1 cellular context compared by ENCODE assay signal in the genomic region with DNA sequence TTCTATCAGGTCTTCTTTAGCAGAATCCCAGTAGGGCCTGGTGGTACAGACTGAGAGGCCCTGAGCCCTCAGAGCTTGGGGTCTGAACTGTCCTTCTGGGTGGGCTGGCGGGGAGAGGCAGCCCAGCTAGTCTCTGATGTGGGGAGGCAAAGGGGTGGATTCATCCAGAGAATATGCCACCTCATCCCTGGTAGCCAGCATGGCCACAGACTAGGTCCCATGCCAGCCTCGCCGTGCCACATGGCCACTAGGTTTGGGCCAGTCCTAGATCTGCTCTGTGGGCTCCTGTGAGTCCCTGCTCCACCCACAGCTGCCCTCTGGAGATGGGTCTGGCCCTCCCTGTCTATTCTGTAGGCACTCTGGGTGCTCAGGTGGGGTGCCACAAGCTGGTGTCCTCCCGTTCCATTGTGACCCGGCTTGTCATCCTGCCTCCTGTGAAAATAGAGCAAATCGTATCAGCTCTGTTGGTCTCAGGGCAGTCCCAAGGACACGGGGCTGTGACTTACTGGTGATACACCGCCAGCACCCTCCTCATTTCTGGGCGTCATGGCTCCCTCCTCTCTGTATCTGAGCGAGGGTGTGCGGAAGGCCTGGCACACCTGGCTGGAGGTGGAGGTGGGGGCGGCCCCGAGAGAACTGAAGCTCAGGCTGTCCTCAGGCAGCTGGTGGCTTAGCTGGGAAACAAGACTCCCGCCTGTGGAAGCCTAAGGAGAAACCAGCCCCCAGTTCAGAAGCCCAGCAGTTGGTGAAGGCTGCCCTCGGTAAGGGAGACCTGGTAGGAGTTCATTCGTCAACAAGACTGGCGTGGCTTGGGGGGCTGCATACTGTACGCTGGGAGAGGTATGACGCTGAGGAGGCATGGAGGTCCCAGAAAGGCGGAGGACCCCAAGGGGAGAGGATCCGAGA.
TF ChIP-seq lines count a peak whose summit lies in the region.

No MANE protein-coding gene starts in this region.

TF ChIP-seq in IMR-90, 13 proteins besides CTCF, POLR2A, EP300 and RAD21 (continued from another document):
- TF ChIP-seq, protein P1, sequence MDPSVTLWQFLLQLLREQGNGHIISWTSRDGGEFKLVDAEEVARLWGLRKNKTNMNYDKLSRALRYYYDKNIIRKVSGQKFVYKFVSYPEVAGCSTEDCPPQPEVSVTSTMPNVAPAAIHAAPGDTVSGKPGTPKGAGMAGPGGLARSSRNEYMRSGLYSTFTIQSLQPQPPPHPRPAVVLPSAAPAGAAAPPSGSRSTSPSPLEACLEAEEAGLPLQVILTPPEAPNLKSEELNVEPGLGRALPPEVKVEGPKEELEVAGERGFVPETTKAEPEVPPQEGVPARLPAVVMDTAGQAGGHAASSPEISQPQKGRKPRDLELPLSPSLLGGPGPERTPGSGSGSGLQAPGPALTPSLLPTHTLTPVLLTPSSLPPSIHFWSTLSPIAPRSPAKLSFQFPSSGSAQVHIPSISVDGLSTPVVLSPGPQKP (IDR thresholded peaks at IDR 0.05; ENCODE audit: borderline replicate concordance, low read depth, low read length): no peak
- TF ChIP-seq FOS (IDR thresholded peaks at IDR 0.05; ENCODE audit: low read depth, low read length): no peak
- no peak for TF ChIP-seq SMC3 (IDR thresholded peaks at IDR 0.05; ENCODE audit: low read depth, low read length)
- no peak for TF ChIP-seq CHD1 (IDR thresholded peaks at IDR 0.05; ENCODE audit: low read depth, low read length)
- no peak for TF ChIP-seq RFX5 (IDR thresholded peaks at IDR 0.05; ENCODE audit: low read depth, low read length)
- TF ChIP-seq CEBPB (IDR thresholded peaks at IDR 0.05; ENCODE audit: low read depth, low read length): no peak
- no peak for TF ChIP-seq BHLHE40 (IDR thresholded peaks at IDR 0.05; ENCODE audit: low read depth, low read length)
- no peak for TF ChIP-seq RCOR1 (IDR thresholded peaks at IDR 0.05; ENCODE audit: insufficient replicate concordance, low read length)
- TF ChIP-seq MAFK (IDR thresholded peaks at IDR 0.05; ENCODE audit: low read depth, low read length): no peak
- TF ChIP-seq, protein P2, sequence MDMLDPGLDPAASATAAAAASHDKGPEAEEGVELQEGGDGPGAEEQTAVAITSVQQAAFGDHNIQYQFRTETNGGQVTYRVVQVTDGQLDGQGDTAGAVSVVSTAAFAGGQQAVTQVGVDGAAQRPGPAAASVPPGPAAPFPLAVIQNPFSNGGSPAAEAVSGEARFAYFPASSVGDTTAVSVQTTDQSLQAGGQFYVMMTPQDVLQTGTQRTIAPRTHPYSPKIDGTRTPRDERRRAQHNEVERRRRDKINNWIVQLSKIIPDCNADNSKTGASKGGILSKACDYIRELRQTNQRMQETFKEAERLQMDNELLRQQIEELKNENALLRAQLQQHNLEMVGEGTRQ (IDR thresholded peaks at IDR 0.05; ENCODE audit: low read depth, low read length): no peak
- no peak for TF ChIP-seq MAZ (IDR thresholded peaks at IDR 0.05; ENCODE audit: borderline replicate concordance, low read depth, low read length)
- TF ChIP-seq NFE2L2 (IDR thresholded peaks at IDR 0.05; ENCODE audit: low read depth, low read length): no peak
